In the genomic region with DNA sequence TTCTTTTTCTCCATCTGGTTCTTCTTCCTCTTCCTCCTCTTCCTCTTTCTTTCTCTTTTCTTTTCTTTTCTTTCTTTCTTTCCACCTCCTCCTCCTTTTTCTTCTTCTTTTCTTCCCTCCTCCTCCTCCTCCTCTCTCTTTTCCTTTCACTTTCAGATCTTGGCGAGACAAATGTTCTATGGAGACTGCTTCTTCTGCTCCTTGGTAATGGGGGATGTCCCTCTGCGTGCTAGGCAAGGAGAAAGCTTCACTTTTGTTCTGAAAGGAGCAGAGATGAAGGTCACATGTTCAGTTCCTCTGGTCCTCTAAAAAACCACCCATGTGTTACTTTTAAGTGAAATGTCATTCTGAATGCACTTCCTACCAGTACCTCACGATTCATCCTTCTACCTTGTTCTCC, we compare ENCODE assay signal across 10 cellular contexts. TPM values are rescaled to one million over a fixed set of nuclear protein-coding genes. Genes with fewer than 3 reads are reported as not detected.
DNase-seq lines count a peak whose midpoint lies in the region; ATAC-seq, FAIRE-seq and TF ChIP-seq lines count a peak whose summit lies in the region.
"Had no signal": no experiment of that assay in that cellular context is flagged by ENCODE, and none has a peak within 500 bp of the region (broad histone marks: within the 10 kb centered on the region; RNA-seq: fewer than 3 reads in every experiment).

No MANE protein-coding gene starts in this region.

- no peaks in the 10 kb centered on the region for H3K9me3 Mint-ChIP-seq in activated T-cell treated with anti-CD3 and anti-CD28 coated beads, Interleukin-2, amount 50 U/mL, for 4 hours
- no peaks in the 10 kb centered on the region for H3K9me3 Mint-ChIP-seq in activated CD4-positive, alpha-beta memory T cell treated with anti-CD3 and anti-CD28 coated beads for 36 hours
- no peaks in the 10 kb centered on the region for H3K9me3 Mint-ChIP-seq in stimulated activated naive CD8-positive, alpha-beta T cell treated with anti-CD3 and anti-CD28 coated beads, Interleukin-15, amount 100 ng/mL, for 72 hours
- H3K9me3 Mint-ChIP-seq in osteocyte (ENCODE audit: unreplicated experiment), result no peaks in the 10 kb centered on the region

- FAIRE-seq in RCC 7860 (lab: Jason Lieb, UNC), result no peak

- H3K4me3 Mint-ChIP-seq in activated T-cell treated with anti-CD3 and anti-CD28 coated beads, Interleukin-2, amount 50 U/mL, for 4 hours, result peak overlapping the region; percentile 78
- H3K4me3 Mint-ChIP-seq in activated CD4-positive, alpha-beta memory T cell treated with anti-CD3 and anti-CD28 coated beads for 36 hours, result peak overlapping the region; percentile 57
- peak overlapping the region; percentile 74 to 87 for H3K4me3 Mint-ChIP-seq in stimulated activated naive CD8-positive, alpha-beta T cell treated with anti-CD3 and anti-CD28 coated beads, Interleukin-15, amount 100 ng/mL, for 72 hours
- no peak overlapping the region for H3K4me3 Mint-ChIP-seq in osteocyte (ENCODE audit: unreplicated experiment)

- peaks cover 52% of the 10 kb centered on the region for H3K4me1 Mint-ChIP-seq in activated T-cell treated with anti-CD3 and anti-CD28 coated beads, Interleukin-2, amount 50 U/mL, for 4 hours (ENCODE audit: low read depth)
- peaks cover 49% of the 10 kb centered on the region for H3K4me1 Mint-ChIP-seq in activated CD4-positive, alpha-beta memory T cell treated with anti-CD3 and anti-CD28 coated beads for 36 hours (ENCODE audit: low read depth)
- H3K4me1 Mint-ChIP-seq in stimulated activated naive CD8-positive, alpha-beta T cell treated with anti-CD3 and anti-CD28 coated beads, Interleukin-15, amount 100 ng/mL, for 72 hours, result peaks cover 64% of the 10 kb centered on the region
- peaks cover 9% of the 10 kb centered on the region for H3K4me1 Mint-ChIP-seq in osteocyte (ENCODE audit: unreplicated experiment)

- no peak for DNase-seq in activated T-cell treated with anti-CD3 and anti-CD28 coated beads, Interleukin-2, amount 50 U/mL, for 4 hours
- DNase-seq in activated T-cell treated with anti-CD3 and anti-CD28 coated beads for 4 hours (no peak), RCC 7860 (ENCODE audit: low spot score) (no peak), osteocyte (ENCODE audit: extremely low spot score, unreplicated experiment) (no peak), iPS-NIHi7 (ENCODE audit: extremely low spot score) (no peak)
- no peak for DNase-seq in activated CD4-positive, alpha-beta memory T cell treated with anti-CD3 and anti-CD28 coated beads for 36 hours
- DNase-seq in stimulated activated naive CD8-positive, alpha-beta T cell treated with anti-CD3 and anti-CD28 coated beads, Interleukin-15, amount 100 ng/mL, for 72 hours, result peak in 1 of 2 donors; percentile 13
- DNase-seq: lower lobe of right lung, NCI-H226 had no signal

- TF ChIP-seq CTCF in osteocyte (IDR thresholded peaks at IDR 0.05), result no peak

- H3K27ac Mint-ChIP-seq in activated CD4-positive, alpha-beta memory T cell treated with anti-CD3 and anti-CD28 coated beads for 36 hours, result peak overlapping the region; percentile 90
- peak overlapping the region; percentile 87 to 97 for H3K27ac Mint-ChIP-seq in stimulated activated naive CD8-positive, alpha-beta T cell treated with anti-CD3 and anti-CD28 coated beads, Interleukin-15, amount 100 ng/mL, for 72 hours
- no peak overlapping the region for H3K27ac Mint-ChIP-seq in osteocyte (ENCODE audit: unreplicated experiment)

- intact Hi-C loops in activated CD4-positive, alpha-beta memory T cell treated with anti-CD3 and anti-CD28 coated beads for 36 hours (cut with micrococcal nuclease), result loop anchor here (10.0 kb wide), 4 partner anchors 213 to 1153 kb away; a partner anchor contains a TSS

- peak; percentile 15 to 47 for ATAC-seq in activated T-cell treated with anti-CD3 and anti-CD28 coated beads, Interleukin-2, amount 50 U/mL, for 4 hours
- ATAC-seq in HG02798 (IDR thresholded peaks at IDR 0.05; ENCODE audit: poor library complexity, unreplicated experiment), result peak; percentile 57
- peak; percentile 62 for ATAC-seq in stimulated activated naive CD8-positive, alpha-beta T cell treated with anti-CD3 and anti-CD28 coated beads, Interleukin-15, amount 100 ng/mL, for 72 hours
- ATAC-seq: lower lobe of right lung had no signal

- CTCF ChIA-PET in activated CD4-positive, alpha-beta memory T cell treated with anti-CD3 and anti-CD28 coated beads for 36 hours (lab: Charles Lee), result interaction anchor here (0.5 kb wide), 1 partner anchor 525 kb away, joined by 3 read pairs; no protein-coding TSS in a partner anchor

- no peaks in the 10 kb centered on the region for H3K27me3 Mint-ChIP-seq in activated T-cell treated with anti-CD3 and anti-CD28 coated beads, Interleukin-2, amount 50 U/mL, for 4 hours (ENCODE audit: low read depth)
- no peaks in the 10 kb centered on the region for H3K27me3 Mint-ChIP-seq in activated CD4-positive, alpha-beta memory T cell treated with anti-CD3 and anti-CD28 coated beads for 36 hours
- no peaks in the 10 kb centered on the region for H3K27me3 Mint-ChIP-seq in stimulated activated naive CD8-positive, alpha-beta T cell treated with anti-CD3 and anti-CD28 coated beads, Interleukin-15, amount 100 ng/mL, for 72 hours
- no peaks in the 10 kb centered on the region for H3K27me3 Mint-ChIP-seq in osteocyte (ENCODE audit: unreplicated experiment)

- H3K36me3 Mint-ChIP-seq in activated T-cell treated with anti-CD3 and anti-CD28 coated beads, Interleukin-2, amount 50 U/mL, for 4 hours (ENCODE audit: insufficient read depth), result no peaks in the 10 kb centered on the region
- H3K36me3 Mint-ChIP-seq in activated CD4-positive, alpha-beta memory T cell treated with anti-CD3 and anti-CD28 coated beads for 36 hours, result peaks cover 1% of the 10 kb centered on the region
- no peaks in the 10 kb centered on the region for H3K36me3 Mint-ChIP-seq in osteocyte (ENCODE audit: unreplicated experiment)

- POLR2A ChIA-PET in activated CD4-positive, alpha-beta memory T cell treated with anti-CD3 and anti-CD28 coated beads for 36 hours (lab: Charles Lee), result no interaction called here

RNA-seq across cellular contexts. Expression of a gene that starts 33.2 kb away (rescaled TPM):
- total RNA-seq in activated T-cell treated with anti-CD3 and anti-CD28 coated beads, Interleukin-2, amount 50 U/mL, for 4 hours, result 10 to 100 TPM; 23.8 to 29.5 (median 26.7) TPM
- total RNA-seq in activated CD4-positive, alpha-beta memory T cell treated with anti-CD3 and anti-CD28 coated beads for 36 hours, result 10 to 100 TPM; 45.1 to 50.0 TPM
- total RNA-seq in osteocyte, result 61.1 and 62.5 TPM in 2 replicates
